1 cellular context compared by ENCODE assay signal in the genomic region with DNA sequence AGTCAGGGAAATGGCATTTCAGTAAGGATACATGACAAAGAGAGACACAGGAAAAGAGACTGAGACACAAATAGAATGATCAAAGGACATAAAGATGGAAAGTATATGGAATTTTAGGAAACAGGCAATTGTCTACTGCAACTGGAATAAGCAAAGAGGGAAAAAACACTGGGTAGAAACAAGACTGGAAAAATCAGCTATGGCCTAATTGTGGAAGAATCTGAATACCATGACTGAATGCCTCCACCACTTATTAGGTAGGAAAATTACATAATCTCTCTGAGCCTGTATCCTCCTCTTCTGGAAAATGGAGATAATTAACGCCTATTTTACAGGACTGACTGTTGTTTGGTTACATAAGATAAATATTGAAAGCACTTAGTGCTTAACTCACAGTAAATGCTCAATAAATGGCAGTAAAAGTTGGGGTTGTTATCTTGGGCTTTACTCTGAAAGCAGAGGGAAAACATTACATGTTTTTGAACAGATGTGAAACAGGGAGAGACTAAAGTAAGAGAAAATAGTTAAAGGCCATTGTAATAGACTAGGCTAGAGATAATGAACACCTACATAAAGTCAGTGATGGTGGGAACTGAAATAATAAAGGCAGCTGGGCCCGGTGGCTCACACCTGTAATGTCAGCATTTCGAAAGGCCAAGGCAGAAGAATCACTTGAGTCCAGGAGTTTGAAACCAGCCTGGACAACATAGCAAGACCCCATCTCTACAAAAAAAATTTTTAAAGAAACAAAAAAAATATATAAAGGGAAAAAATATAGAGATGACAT.
A peak's percentile ranks its signal among the peaks of the same experiment; 100 is the strongest.
TF ChIP-seq lines count a peak whose summit lies in the region.

No MANE protein-coding gene starts in this region.

TF ChIP-seq in HEK293, 187 proteins besides CTCF, POLR2A, EP300 and RAD21 (continued from another document):
- TF ChIP-seq, protein P1, sequence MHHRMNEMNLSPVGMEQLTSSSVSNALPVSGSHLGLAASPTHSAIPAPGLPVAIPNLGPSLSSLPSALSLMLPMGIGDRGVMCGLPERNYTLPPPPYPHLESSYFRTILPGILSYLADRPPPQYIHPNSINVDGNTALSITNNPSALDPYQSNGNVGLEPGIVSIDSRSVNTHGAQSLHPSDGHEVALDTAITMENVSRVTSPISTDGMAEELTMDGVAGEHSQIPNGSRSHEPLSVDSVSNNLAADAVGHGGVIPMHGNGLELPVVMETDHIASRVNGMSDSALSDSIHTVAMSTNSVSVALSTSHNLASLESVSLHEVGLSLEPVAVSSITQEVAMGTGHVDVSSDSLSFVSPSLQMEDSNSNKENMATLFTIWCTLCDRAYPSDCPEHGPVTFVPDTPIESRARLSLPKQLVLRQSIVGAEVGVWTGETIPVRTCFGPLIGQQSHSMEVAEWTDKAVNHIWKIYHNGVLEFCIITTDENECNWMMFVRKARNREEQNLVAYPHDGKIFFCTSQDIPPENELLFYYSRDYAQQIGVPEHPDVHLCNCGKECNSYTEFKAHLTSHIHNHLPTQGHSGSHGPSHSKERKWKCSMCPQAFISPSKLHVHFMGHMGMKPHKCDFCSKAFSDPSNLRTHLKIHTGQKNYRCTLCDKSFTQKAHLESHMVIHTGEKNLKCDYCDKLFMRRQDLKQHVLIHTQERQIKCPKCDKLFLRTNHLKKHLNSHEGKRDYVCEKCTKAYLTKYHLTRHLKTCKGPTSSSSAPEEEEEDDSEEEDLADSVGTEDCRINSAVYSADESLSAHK (tag by site-specific recombination; IDR thresholded peaks at IDR 0.05): peak; percentile 49; the same call in 1 of the 2 replicates
- no peak for TF ChIP-seq SP2 (tag by site-specific recombination; IDR thresholded peaks at IDR 0.05)
- 0 out of 2 replicates have a peak, but pooled peaks have one; percentile 18 for TF ChIP-seq KLF16 (tag by site-specific recombination; IDR thresholded peaks at IDR 0.05)
- TF ChIP-seq ZNF530 (tag by site-specific recombination; IDR thresholded peaks at IDR 0.05; ENCODE audit: low read depth): no peak
- no peak for TF ChIP-seq ZNF555 (tag by site-specific recombination; conservative IDR thresholded peaks at IDR 0.05)
- no peak for TF ChIP-seq ZNF169 (tag by site-specific recombination; IDR thresholded peaks at IDR 0.05)
- TF ChIP-seq ZNF121 (tag by site-specific recombination; IDR thresholded peaks at IDR 0.05): peak; percentile 75
- TF ChIP-seq ZNF398 (tag by site-specific recombination; IDR thresholded peaks at IDR 0.05): no peak; the same call in 1 of the 2 replicates
- TF ChIP-seq ZNF2 (tag by site-specific recombination; IDR thresholded peaks at IDR 0.05): no peak
- TF ChIP-seq ZNF785 (tag by site-specific recombination; IDR thresholded peaks at IDR 0.05): no peak
- TF ChIP-seq, protein P2, sequence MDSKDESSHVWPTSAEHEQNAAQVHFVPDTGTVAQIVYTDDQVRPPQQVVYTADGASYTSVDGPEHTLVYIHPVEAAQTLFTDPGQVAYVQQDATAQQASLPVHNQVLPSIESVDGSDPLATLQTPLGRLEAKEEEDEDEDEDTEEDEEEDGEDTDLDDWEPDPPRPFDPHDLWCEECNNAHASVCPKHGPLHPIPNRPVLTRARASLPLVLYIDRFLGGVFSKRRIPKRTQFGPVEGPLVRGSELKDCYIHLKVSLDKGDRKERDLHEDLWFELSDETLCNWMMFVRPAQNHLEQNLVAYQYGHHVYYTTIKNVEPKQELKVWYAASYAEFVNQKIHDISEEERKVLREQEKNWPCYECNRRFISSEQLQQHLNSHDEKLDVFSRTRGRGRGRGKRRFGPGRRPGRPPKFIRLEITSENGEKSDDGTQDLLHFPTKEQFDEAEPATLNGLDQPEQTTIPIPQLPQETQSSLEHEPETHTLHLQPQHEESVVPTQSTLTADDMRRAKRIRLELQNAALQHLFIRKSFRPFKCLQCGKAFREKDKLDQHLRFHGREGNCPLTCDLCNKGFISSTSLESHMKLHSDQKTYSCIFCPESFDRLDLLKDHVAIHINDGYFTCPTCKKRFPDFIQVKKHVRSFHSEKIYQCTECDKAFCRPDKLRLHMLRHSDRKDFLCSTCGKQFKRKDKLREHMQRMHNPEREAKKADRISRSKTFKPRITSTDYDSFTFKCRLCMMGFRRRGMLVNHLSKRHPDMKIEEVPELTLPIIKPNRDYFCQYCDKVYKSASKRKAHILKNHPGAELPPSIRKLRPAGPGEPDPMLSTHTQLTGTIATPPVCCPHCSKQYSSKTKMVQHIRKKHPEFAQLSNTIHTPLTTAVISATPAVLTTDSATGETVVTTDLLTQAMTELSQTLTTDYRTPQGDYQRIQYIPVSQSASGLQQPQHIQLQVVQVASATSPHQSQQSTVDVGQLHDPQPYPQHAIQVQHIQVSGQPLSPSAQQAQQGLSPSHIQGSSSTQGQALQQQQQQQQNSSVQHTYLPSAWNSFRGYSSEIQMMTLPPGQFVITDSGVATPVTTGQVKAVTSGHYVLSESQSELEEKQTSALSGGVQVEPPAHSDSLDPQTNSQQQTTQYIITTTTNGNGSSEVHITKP (tag by site-specific recombination; IDR thresholded peaks at IDR 0.05): peak; percentile 36; the same call in 1 of the 2 replicates
- TF ChIP-seq ZNF580 (tag by site-specific recombination; IDR thresholded peaks at IDR 0.05): peak; percentile 33; the same call in 1 of the 2 replicates
- no peak for TF ChIP-seq ZNF133 (tag by site-specific recombination; IDR thresholded peaks at IDR 0.05)
- TF ChIP-seq ZNF335 (tag by site-specific recombination; conservative IDR thresholded peaks at IDR 0.05): no peak
- TF ChIP-seq ZNF843 (tag by site-specific recombination; IDR thresholded peaks at IDR 0.05): peak; percentile 82
- TF ChIP-seq ZNF645 (tag by site-specific recombination; IDR thresholded peaks at IDR 0.05): no peak
- no peak for TF ChIP-seq ZNF692 (tag by site-specific recombination; IDR thresholded peaks at IDR 0.05)
- TF ChIP-seq, protein P3, sequence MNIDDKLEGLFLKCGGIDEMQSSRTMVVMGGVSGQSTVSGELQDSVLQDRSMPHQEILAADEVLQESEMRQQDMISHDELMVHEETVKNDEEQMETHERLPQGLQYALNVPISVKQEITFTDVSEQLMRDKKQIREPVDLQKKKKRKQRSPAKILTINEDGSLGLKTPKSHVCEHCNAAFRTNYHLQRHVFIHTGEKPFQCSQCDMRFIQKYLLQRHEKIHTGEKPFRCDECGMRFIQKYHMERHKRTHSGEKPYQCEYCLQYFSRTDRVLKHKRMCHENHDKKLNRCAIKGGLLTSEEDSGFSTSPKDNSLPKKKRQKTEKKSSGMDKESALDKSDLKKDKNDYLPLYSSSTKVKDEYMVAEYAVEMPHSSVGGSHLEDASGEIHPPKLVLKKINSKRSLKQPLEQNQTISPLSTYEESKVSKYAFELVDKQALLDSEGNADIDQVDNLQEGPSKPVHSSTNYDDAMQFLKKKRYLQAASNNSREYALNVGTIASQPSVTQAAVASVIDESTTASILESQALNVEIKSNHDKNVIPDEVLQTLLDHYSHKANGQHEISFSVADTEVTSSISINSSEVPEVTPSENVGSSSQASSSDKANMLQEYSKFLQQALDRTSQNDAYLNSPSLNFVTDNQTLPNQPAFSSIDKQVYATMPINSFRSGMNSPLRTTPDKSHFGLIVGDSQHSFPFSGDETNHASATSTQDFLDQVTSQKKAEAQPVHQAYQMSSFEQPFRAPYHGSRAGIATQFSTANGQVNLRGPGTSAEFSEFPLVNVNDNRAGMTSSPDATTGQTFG (tag by site-specific recombination; IDR thresholded peaks at IDR 0.05; ENCODE audit: borderline replicate concordance): no peak
- no peak for TF ChIP-seq KLF9 (tag by site-specific recombination; IDR thresholded peaks at IDR 0.05; ENCODE audit: low read depth)
- no peak for TF ChIP-seq ZNF423 (tag by site-specific recombination; IDR thresholded peaks at IDR 0.05)
- TF ChIP-seq ZNF449 (tag by site-specific recombination; IDR thresholded peaks at IDR 0.05): no peak
- no peak for TF ChIP-seq ZNF394 (tag by site-specific recombination; IDR thresholded peaks at IDR 0.05; ENCODE audit: borderline replicate concordance)
- no peak for TF ChIP-seq OVOL3 (tag by site-specific recombination; IDR thresholded peaks at IDR 0.05)
- no peak for TF ChIP-seq ZNF792 (tag by site-specific recombination; IDR thresholded peaks at IDR 0.05)
- no peak for TF ChIP-seq ZNF280D (tag by site-specific recombination; IDR thresholded peaks at IDR 0.05)
- TF ChIP-seq ZNF18 (tag by site-specific recombination; IDR thresholded peaks at IDR 0.05): peak; percentile 84
- no peak for TF ChIP-seq GLIS1 (tag by site-specific recombination; IDR thresholded peaks at IDR 0.05)
- TF ChIP-seq FEZF1 (tag by site-specific recombination; IDR thresholded peaks at IDR 0.05): peak; percentile 87
- TF ChIP-seq ZNF830 (tag by site-specific recombination; IDR thresholded peaks at IDR 0.05; ENCODE audit: low read depth): no peak
